ENCODE assay signal across 8 cellular contexts in genomic region chr12:75488553-75488952, GRCh38. TPM values are rescaled to one million over a fixed set of nuclear protein-coding genes. Genes with fewer than 3 reads are reported as not detected.
DNase-seq lines count a peak whose midpoint lies in the region; ATAC-seq, FAIRE-seq and TF ChIP-seq lines count a peak whose summit lies in the region.

No MANE protein-coding gene starts in this region.

- H3K79me2 ChIP-seq in HCT116 (ENCODE audit: insufficient read depth, low read length), result 0 out of 2 replicates have a peak, but pooled peaks cover 2% of the 10 kb centered on the region

- TF ChIP-seq POLR2A in HCT116 (IDR thresholded peaks at IDR 0.05; ENCODE audit: borderline replicate concordance, extremely low read depth, insufficient read depth, insufficient read length), result no peak

- H4K20me1 ChIP-seq in HCT116 (ENCODE audit: insufficient read depth), result no peaks in the 10 kb centered on the region; the same call in 1 of the 2 replicates

- H3K4me1 ChIP-seq in HCT116 (ENCODE audit: control insufficient read depth in 1 of 2, insufficient read depth in 2 of 2, low read length in 2 of 2) (peaks cover 27 to 50% of the 10 kb centered on the region in 2 experiments), foreskin keratinocyte (peaks cover 14% of the 10 kb centered on the region), upper lobe of right lung (peaks cover 2% of the 10 kb centered on the region)

- TF ChIP-seq CTCF in HCT116 (IDR thresholded peaks at IDR 0.05 in 2 of 3, conservative IDR thresholded peaks at IDR 0.05 in 1 of 3; ENCODE audit: borderline replicate concordance in 1 of 3, insufficient read depth in 1 of 3, low read depth in 2 of 3, low read length in 2 of 3) (peak; percentile 23 to 54 (median 43); a peak in 5 of 6 replicates), foreskin keratinocyte (conservative IDR thresholded peaks at IDR 0.05) (peak; percentile 42), upper lobe of right lung (IDR thresholded peaks at IDR 0.05) (peak; percentile 43)

- H3K36me3 ChIP-seq in HCT116 (ENCODE audit: control insufficient read depth in 1 of 2, insufficient read depth in 2 of 2, low read length in 2 of 2), result no peaks in the 10 kb centered on the region; a peak in 1 of 4 replicates
- H3K36me3 ChIP-seq in upper lobe of right lung, result peaks cover 9% of the 10 kb centered on the region

- H3K9me3 ChIP-seq in HCT116 (ENCODE audit: control insufficient read depth in 1 of 2, insufficient read depth in 1 of 2, low read depth in 1 of 2, low read length in 2 of 2) (no peaks in the 10 kb centered on the region), upper lobe of right lung (no peaks in the 10 kb centered on the region)

- H3K4me3 ChIP-seq in HCT116 (replicated peaks in 1 of 2; ENCODE audit: low read depth in 1 of 2, low read length in 2 of 2) (no peak overlapping the region), upper lobe of right lung (no peak overlapping the region)

- BruUV-seq in HCT116 (replicated peaks; lab: Mats Ljungman, UMichigan), result no TSS peak

- no peaks in the 10 kb centered on the region for H3K27me3 ChIP-seq in HCT116 (ENCODE audit: insufficient read depth, low read length)
- H3K27me3 ChIP-seq in foreskin keratinocyte, result no peaks in the 10 kb centered on the region
- no peaks in the 10 kb centered on the region for H3K27me3 ChIP-seq in upper lobe of right lung

- 0 out of 2 replicates have a peak, but pooled peaks have one; percentile 7 for TF ChIP-seq RAD21 in HCT116 (IDR thresholded peaks at IDR 0.05; ENCODE audit: low read depth)

- H3K27ac ChIP-seq in HCT116 (ENCODE audit: low read depth, low read length), result peak overlapping the region; percentile 82; the same call in 1 of the 2 replicates
- H3K27ac ChIP-seq in foreskin keratinocyte, result no peak overlapping the region
- no peak overlapping the region for H3K27ac ChIP-seq in upper lobe of right lung

- CTCF ChIA-PET in HCT116 (lab: Charles Lee), result interaction anchor here (0.7 to 1.0 kb wide), 3 partner anchors 9 to 1098 kb away, joined by 3 to 4 read pairs (median 3); no protein-coding TSS in a partner anchor

- intact Hi-C loops in HCT116 (cut with micrococcal nuclease) (loop anchor here (5.0 kb wide), 2 partner anchors 156 to 1099 kb away; partner anchors contain the start of genes CAPS2 and GLIPR1L1), upper lobe of right lung (cut with DNase I) (no loop called here)

- H3K9me2 ChIP-seq in HCT116 (ENCODE audit: insufficient read depth), result no peaks in the 10 kb centered on the region

- no peak overlapping the region for H2AFZ ChIP-seq in HCT116 (ENCODE audit: low read depth, low read length, poor library complexity, severe bottlenecking)

- no peak for FAIRE-seq in HTR-8/SVneo (lab: Jason Lieb, UNC)

- ATAC-seq in HCT116 (peak; percentile 67), foreskin keratinocyte (no peak), upper lobe of right lung (peak; percentile 86), HG02938 (IDR thresholded peaks at IDR 0.05; ENCODE audit: unreplicated experiment) (no peak)

- H3K9ac ChIP-seq in HCT116 (ENCODE audit: low read length), result no peak overlapping the region

- POLR2A ChIA-PET in HCT116 (lab: Charles Lee), result no interaction called here

- RAD21 ChIA-PET in HCT116 (lab: Charles Lee; ENCODE audit: low non-redundant PET in 1 of 2, low total read pairs in 2 of 2, uncharacterized antibody in 2 of 2, unreplicated experiment in 2 of 2), result no interaction called here

- peak; percentile 66 for DNase-seq in ELR (ENCODE audit: low read depth)
- no peak for DNase-seq in HCT116 (ENCODE audit: low read depth, low spot score)
- peak; percentile 22 for DNase-seq in RPMI8226
- no peak for DNase-seq in foreskin keratinocyte
- DNase-seq in upper lobe of right lung, result no peak
- no peak for DNase-seq in DMS79 treated with DMSO at 0.1 percent for 48 hours (lab: John Stamatoyannopoulos, UW)
- DNase-seq in HTR-8/SVneo (ENCODE audit: insufficient read length, low spot score), result no peak

- H3K4me2 ChIP-seq in HCT116 (ENCODE audit: low read length), result peak overlapping the region; percentile 62; the same call in 1 of the 2 replicates

TF ChIP-seq in HCT116, 20 proteins besides CTCF, POLR2A, EP300 and RAD21:
- 0 out of 2 replicates have a peak, but pooled peaks have one; percentile 16 for TF ChIP-seq POLR2AphosphoS5 (IDR thresholded peaks at IDR 0.05; ENCODE audit: low read depth, low read length)
- TF ChIP-seq SRF (IDR thresholded peaks at IDR 0.05; ENCODE audit: low read depth), result no peak

RNA-seq across cellular contexts. Expression of gene GLIPR1, which starts 8.0 kb away (rescaled TPM):
- total RNA-seq in HCT116 (2021; ENCODE audit: unreplicated experiment), result 0.39 TPM
- polyA plus RNA-seq in HCT116 (2012), result 0.88 and 0.92 TPM in 2 replicates
- 1.1 and 1.3 TPM in 2 replicates for total RNA-seq in foreskin keratinocyte
- polyA plus RNA-seq in foreskin keratinocyte, result 0.59 and 0.62 TPM in 2 replicates
- 38.2 TPM for total RNA-seq in upper lobe of right lung

RNA-seq across cellular contexts. Expression of gene KRR1, which starts 22.9 kb away (rescaled TPM):
- total RNA-seq in HCT116 (2021; ENCODE audit: unreplicated experiment), result 192 TPM
- polyA plus RNA-seq in HCT116 (2012), result 64.7 and 79.9 TPM in 2 replicates
- 81.1 and 85.8 TPM in 2 replicates for total RNA-seq in foreskin keratinocyte
- 32.5 and 47.0 TPM in 2 replicates for polyA plus RNA-seq in foreskin keratinocyte
- 45.3 TPM for total RNA-seq in upper lobe of right lung

Comparison
In these comparisons a context has a peak if more than half of its experiments do, and no peak if none do; other contexts are left out.
1. DNase-seq: peak in ELR (single experiment) and RPMI8226 (single experiment); none in HCT116 (single experiment), foreskin keratinocyte (0 of 2), upper lobe of right lung (single experiment), DMS79 treated with DMSO at 0.1 percent for 48 hours (single experiment) and HTR-8/SVneo (single experiment).
2. ATAC-seq: peak in HCT116 (single experiment) and upper lobe of right lung (single experiment); none in foreskin keratinocyte (single experiment) and HG02938 (single experiment).
3. RNA of gene GLIPR1, which starts 8.0 kb away (total RNA-seq): 38.2 TPM in upper lobe of right lung (single experiment); 1.1 to 1.3 TPM in foreskin keratinocyte and 0.39 TPM in HCT116 (single experiment); every median in the first group is over 10 times any median in the second.
4. Peak in every context shown above with its lines, with median percentiles within 50 percentile points of each other: CTCF ChIP-seq.